1 cellular context compared by ENCODE assay signal in the genomic region with DNA sequence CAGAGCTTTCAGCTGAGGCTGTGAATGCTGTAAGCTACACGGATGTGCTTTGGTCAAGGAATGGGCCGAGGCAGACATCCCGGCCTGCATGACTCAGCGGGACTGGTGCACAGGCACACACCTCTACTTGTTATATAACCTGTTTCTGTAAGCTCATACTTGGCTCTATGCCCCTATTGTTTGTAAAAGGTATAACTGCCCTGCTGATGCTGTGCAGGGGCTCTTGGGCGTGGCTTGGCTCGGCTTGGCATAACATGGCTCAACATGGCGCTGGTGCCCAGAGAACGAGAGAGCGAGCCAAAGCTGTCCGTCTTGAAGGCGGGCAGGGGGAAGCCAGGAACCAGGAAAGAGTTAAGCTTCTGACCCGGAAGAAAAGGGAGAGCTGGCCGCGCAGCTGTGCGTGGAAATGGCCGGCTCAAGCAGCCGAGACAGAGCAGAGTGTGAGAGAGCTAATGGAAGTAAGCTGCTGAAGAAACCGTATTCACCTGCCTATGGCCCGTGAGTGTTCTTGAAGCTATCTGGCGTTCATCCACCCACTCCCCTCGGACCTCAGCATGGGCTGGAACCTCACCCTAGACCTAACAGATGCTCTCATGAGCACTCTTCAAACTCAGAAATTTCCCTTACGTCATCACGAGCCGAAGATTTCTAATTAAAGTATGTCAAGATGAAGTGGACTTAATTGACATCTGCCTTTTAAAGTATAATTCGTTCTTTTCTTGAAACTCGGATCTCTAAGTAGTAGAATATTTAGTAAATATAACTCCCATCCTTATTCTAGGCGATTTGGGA.
A peak's percentile ranks its signal among the peaks of the same experiment; 100 is the strongest.
TF ChIP-seq lines count a peak whose summit lies in the region.

No MANE protein-coding gene starts in this region.

TF ChIP-seq in K562, 482 proteins besides CTCF, POLR2A, EP300 and RAD21 (continued from another document):
- TF ChIP-seq, protein P1, sequence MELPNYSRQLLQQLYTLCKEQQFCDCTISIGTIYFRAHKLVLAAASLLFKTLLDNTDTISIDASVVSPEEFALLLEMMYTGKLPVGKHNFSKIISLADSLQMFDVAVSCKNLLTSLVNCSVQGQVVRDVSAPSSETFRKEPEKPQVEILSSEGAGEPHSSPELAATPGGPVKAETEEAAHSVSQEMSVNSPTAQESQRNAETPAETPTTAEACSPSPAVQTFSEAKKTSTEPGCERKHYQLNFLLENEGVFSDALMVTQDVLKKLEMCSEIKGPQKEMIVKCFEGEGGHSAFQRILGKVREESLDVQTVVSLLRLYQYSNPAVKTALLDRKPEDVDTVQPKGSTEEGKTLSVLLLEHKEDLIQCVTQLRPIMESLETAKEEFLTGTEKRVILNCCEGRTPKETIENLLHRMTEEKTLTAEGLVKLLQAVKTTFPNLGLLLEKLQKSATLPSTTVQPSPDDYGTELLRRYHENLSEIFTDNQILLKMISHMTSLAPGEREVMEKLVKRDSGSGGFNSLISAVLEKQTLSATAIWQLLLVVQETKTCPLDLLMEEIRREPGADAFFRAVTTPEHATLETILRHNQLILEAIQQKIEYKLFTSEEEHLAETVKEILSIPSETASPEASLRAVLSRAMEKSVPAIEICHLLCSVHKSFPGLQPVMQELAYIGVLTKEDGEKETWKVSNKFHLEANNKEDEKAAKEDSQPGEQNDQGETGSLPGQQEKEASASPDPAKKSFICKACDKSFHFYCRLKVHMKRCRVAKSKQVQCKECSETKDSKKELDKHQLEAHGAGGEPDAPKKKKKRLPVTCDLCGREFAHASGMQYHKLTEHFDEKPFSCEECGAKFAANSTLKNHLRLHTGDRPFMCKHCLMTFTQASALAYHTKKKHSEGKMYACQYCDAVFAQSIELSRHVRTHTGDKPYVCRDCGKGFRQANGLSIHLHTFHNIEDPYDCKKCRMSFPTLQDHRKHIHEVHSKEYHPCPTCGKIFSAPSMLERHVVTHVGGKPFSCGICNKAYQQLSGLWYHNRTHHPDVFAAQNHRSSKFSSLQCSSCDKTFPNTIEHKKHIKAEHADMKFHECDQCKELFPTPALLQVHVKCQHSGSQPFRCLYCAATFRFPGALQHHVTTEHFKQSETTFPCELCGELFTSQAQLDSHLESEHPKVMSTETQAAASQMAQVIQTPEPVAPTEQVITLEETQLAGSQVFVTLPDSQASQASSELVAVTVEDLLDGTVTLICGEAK (IDR thresholded peaks at IDR 0.05): peak; percentile 69
- TF ChIP-seq, protein P1 (CRISPR knock-in tag; IDR thresholded peaks at IDR 0.05): no peak
- TF ChIP-seq GATAD2A (IDR thresholded peaks at IDR 0.05) (no peak), ZNF384 (IDR thresholded peaks at IDR 0.05; ENCODE audit: low read depth, low read length) (no peak), FOSL1 (tag; conservative IDR thresholded peaks at IDR 0.05) (0 out of 2 replicates have a peak, but pooled peaks have one; percentile 30), NFIX (CRISPR knock-in tag; IDR thresholded peaks at IDR 0.05; ENCODE audit: low read depth) (no peak), XRCC4 (IDR thresholded peaks at IDR 0.05; ENCODE audit: extremely low read depth, insufficient read depth, insufficient read length) (no peak), POLR2G (IDR thresholded peaks at IDR 0.05; ENCODE audit: low read depth, low read length) (0 out of 2 replicates have a peak, but pooled peaks have one; percentile 25), FOXA1 (IDR thresholded peaks at IDR 0.05; ENCODE audit: borderline replicate concordance) (no peak)
- TF ChIP-seq, protein P2, sequence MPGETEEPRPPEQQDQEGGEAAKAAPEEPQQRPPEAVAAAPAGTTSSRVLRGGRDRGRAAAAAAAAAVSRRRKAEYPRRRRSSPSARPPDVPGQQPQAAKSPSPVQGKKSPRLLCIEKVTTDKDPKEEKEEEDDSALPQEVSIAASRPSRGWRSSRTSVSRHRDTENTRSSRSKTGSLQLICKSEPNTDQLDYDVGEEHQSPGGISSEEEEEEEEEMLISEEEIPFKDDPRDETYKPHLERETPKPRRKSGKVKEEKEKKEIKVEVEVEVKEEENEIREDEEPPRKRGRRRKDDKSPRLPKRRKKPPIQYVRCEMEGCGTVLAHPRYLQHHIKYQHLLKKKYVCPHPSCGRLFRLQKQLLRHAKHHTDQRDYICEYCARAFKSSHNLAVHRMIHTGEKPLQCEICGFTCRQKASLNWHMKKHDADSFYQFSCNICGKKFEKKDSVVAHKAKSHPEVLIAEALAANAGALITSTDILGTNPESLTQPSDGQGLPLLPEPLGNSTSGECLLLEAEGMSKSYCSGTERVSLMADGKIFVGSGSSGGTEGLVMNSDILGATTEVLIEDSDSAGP (CRISPR knock-in tag; IDR thresholded peaks at IDR 0.05): no peak
